In the genomic region with DNA sequence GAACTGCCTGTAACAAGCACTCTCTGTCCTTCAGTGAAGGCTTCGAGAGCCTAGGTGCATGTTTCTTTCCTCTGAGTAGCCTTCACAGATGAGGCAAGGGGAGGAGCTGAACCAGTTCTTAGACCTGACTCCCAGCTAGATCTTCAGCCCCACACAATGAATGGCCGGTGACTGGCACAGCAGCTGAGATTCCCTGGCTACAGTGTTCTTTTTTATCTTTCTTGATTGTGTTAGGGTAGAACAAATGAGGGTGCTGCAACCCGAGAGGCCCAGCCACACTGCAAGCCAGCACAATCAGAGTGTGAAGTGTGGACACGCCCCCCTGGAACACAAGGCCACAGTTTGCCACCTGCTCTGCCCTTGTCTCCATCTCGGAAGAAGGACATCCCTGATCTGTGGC, we compare ENCODE assay signal across 1 cellular context.
TF ChIP-seq lines count a peak whose summit lies in the region.

No MANE protein-coding gene starts in this region.

TF ChIP-seq in GM23338, 12 proteins besides CTCF, POLR2A, EP300 and RAD21:
- TF ChIP-seq, protein P1, sequence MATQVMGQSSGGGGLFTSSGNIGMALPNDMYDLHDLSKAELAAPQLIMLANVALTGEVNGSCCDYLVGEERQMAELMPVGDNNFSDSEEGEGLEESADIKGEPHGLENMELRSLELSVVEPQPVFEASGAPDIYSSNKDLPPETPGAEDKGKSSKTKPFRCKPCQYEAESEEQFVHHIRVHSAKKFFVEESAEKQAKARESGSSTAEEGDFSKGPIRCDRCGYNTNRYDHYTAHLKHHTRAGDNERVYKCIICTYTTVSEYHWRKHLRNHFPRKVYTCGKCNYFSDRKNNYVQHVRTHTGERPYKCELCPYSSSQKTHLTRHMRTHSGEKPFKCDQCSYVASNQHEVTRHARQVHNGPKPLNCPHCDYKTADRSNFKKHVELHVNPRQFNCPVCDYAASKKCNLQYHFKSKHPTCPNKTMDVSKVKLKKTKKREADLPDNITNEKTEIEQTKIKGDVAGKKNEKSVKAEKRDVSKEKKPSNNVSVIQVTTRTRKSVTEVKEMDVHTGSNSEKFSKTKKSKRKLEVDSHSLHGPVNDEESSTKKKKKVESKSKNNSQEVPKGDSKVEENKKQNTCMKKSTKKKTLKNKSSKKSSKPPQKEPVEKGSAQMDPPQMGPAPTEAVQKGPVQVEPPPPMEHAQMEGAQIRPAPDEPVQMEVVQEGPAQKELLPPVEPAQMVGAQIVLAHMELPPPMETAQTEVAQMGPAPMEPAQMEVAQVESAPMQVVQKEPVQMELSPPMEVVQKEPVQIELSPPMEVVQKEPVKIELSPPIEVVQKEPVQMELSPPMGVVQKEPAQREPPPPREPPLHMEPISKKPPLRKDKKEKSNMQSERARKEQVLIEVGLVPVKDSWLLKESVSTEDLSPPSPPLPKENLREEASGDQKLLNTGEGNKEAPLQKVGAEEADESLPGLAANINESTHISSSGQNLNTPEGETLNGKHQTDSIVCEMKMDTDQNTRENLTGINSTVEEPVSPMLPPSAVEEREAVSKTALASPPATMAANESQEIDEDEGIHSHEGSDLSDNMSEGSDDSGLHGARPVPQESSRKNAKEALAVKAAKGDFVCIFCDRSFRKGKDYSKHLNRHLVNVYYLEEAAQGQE (IDR thresholded peaks at IDR 0.05; ENCODE audit: unreplicated experiment), result no peak
- TF ChIP-seq, protein P2, sequence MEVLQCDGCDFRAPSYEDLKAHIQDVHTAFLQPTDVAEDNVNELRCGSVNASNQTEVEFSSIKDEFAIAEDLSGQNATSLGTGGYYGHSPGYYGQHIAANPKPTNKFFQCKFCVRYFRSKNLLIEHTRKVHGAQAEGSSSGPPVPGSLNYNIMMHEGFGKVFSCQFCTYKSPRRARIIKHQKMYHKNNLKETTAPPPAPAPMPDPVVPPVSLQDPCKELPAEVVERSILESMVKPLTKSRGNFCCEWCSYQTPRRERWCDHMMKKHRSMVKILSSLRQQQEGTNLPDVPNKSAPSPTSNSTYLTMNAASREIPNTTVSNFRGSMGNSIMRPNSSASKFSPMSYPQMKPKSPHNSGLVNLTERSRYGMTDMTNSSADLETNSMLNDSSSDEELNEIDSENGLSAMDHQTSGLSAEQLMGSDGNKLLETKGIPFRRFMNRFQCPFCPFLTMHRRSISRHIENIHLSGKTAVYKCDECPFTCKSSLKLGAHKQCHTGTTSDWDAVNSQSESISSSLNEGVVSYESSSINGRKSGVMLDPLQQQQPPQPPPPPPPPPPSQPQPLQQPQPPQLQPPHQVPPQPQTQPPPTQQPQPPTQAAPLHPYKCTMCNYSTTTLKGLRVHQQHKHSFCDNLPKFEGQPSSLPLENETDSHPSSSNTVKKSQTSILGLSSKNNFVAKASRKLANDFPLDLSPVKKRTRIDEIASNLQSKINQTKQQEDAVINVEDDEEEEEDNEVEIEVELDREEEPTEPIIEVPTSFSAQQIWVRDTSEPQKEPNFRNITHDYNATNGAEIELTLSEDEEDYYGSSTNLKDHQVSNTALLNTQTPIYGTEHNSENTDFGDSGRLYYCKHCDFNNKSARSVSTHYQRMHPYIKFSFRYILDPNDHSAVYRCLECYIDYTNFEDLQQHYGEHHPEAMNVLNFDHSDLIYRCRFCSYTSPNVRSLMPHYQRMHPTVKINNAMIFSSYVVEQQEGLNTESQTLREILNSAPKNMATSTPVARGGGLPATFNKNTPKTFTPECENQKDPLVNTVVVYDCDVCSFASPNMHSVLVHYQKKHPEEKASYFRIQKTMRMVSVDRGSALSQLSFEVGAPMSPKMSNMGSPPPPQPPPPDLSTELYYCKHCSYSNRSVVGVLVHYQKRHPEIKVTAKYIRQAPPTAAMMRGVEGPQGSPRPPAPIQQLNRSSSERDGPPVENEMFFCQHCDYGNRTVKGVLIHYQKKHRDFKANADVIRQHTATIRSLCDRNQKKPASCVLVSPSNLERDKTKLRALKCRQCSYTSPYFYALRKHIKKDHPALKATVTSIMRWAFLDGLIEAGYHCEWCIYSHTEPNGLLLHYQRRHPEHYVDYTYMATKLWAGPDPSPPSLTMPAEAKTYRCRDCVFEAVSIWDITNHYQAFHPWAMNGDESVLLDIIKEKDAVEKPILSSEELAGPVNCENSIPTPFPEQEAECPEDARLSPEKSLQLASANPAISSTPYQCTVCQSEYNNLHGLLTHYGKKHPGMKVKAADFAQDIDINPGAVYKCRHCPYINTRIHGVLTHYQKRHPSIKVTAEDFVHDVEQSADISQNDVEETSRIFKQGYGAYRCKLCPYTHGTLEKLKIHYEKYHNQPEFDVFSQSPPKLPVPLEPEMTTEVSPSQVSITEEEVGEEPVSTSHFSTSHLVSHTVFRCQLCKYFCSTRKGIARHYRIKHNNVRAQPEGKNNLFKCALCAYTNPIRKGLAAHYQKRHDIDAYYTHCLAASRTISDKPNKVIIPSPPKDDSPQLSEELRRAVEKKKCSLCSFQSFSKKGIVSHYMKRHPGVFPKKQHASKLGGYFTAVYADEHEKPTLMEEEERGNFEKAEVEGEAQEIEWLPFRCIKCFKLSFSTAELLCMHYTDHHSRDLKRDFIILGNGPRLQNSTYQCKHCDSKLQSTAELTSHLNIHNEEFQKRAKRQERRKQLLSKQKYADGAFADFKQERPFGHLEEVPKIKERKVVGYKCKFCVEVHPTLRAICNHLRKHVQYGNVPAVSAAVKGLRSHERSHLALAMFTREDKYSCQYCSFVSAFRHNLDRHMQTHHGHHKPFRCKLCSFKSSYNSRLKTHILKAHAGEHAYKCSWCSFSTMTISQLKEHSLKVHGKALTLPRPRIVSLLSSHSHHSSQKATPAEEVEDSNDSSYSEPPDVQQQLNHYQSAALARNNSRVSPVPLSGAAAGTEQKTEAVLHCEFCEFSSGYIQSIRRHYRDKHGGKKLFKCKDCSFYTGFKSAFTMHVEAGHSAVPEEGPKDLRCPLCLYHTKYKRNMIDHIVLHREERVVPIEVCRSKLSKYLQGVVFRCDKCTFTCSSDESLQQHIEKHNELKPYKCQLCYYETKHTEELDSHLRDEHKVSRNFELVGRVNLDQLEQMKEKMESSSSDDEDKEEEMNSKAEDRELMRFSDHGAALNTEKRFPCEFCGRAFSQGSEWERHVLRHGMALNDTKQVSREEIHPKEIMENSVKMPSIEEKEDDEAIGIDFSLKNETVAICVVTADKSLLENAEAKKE (CRISPR knock-in tag; IDR thresholded peaks at IDR 0.05), result no peak
- no peak for TF ChIP-seq STAT1 (IDR thresholded peaks at IDR 0.05; ENCODE audit: unreplicated experiment)
- TF ChIP-seq, protein P3, sequence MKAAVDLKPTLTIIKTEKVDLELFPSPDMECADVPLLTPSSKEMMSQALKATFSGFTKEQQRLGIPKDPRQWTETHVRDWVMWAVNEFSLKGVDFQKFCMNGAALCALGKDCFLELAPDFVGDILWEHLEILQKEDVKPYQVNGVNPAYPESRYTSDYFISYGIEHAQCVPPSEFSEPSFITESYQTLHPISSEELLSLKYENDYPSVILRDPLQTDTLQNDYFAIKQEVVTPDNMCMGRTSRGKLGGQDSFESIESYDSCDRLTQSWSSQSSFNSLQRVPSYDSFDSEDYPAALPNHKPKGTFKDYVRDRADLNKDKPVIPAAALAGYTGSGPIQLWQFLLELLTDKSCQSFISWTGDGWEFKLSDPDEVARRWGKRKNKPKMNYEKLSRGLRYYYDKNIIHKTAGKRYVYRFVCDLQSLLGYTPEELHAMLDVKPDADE (IDR thresholded peaks at IDR 0.05), result no peak
- no peak for TF ChIP-seq ZNF114 (CRISPR knock-in tag; IDR thresholded peaks at IDR 0.05)
- no peak for TF ChIP-seq POLR2AphosphoS5 (IDR thresholded peaks at IDR 0.05; ENCODE audit: low read depth)
- TF ChIP-seq EZH2phosphoT487 (IDR thresholded peaks at IDR 0.05; ENCODE audit: unreplicated experiment), result no peak
- TF ChIP-seq EZH2 (IDR thresholded peaks at IDR 0.05; ENCODE audit: low read depth, unreplicated experiment), result no peak
- no peak for TF ChIP-seq ZNF331 (CRISPR knock-in tag; IDR thresholded peaks at IDR 0.05; ENCODE audit: low read depth)
